Comparison of ENCODE assay signal across 8 cellular contexts in genomic region chr3:136749602-136750001, GRCh38. TPM values are rescaled to one million over a fixed set of nuclear protein-coding genes. Genes with fewer than 3 reads are reported as not detected.
DNase-seq lines count a peak whose midpoint lies in the region; ATAC-seq and TF ChIP-seq lines count a peak whose summit lies in the region.
"Not testable (repeated sequence)": the region's sequence is repeated elsewhere in the genome, so short reads cannot be mapped to it uniquely, and the experiment has no call there.

No MANE protein-coding gene starts in this region.

- peak overlapping the region; percentile 95 for H3K4me3 Mint-ChIP-seq in activated T-helper 2 cell treated with anti-CD3 and anti-CD28 coated beads, Interferon-gamma antibody, Interleukin-2, Interleukin-4, amounts not matched to agents 10 μg/mL and 5 μg/mL and 100 μg/mL, durations not matched to agents 14 hours and 24 hours and 36 hours (ENCODE audit: low read depth)
- peak overlapping the region; percentile 88 to 99 (median 97) for H3K4me3 Mint-ChIP-seq in nephron
- H3K4me3 Mint-ChIP-seq in stimulated activated naive CD8-positive, alpha-beta T cell treated with anti-CD3 and anti-CD28 coated beads, Interleukin-15, amount 100 ng/mL, for 72 hours = peak overlapping the region; percentile 79 to 80

- H2AK9ac ChIP-seq in IMR-90 (replicated peaks; ENCODE audit: low read depth, low read length, poor library complexity) = not testable (repeated sequence)

- peak overlapping the region; percentile 82 for H4K91ac ChIP-seq in IMR-90 (ENCODE audit: insufficient read depth, low read depth, low read length)

- not testable (repeated sequence) for H3K9me2 ChIP-seq in hepatocyte (replicated peaks; ENCODE audit: insufficient read depth)

- H3K79me2 ChIP-seq in hepatocyte = peaks cover 67% of the 10 kb centered on the region

- peak overlapping the region; percentile 98 to 100 (median 99); a peak in 21 of 22 replicates for H3K9ac ChIP-seq in BLaER1 treated with 17β-estradiol and CSF1 and Interleukin-3, amounts not matched to agents 10 nM and 100 nM
- H3K9ac ChIP-seq in IMR-90 (ENCODE audit: low read depth, low read length) (peak overlapping the region; percentile 98), SK-N-MC (ENCODE audit: insufficient read length) (peak overlapping the region; percentile 86)

- peak overlapping the region; percentile 80; the same call in 1 of the 2 replicates for H3K23ac ChIP-seq in IMR-90 (ENCODE audit: low read depth, low read length)

- H3K27me3 Mint-ChIP-seq in activated T-helper 2 cell treated with anti-CD3 and anti-CD28 coated beads, Interferon-gamma antibody, Interleukin-2, Interleukin-4, amounts not matched to agents 10 μg/mL and 5 μg/mL and 100 μg/mL, durations not matched to agents 14 hours and 24 hours and 36 hours (ENCODE audit: low read depth); nephron (ENCODE audit: low read depth); stimulated activated naive CD8-positive, alpha-beta T cell treated with anti-CD3 and anti-CD28 coated beads, Interleukin-15, amount 100 ng/mL, for 72 hours: not testable (repeated sequence)

- dilution Hi-C loops in IMR-90 (cut with HindIII; ENCODE audit: low sequenced_read_pairs, unreplicated experiment) = not testable (repeated sequence)

- H2AK5ac ChIP-seq in IMR-90 (ENCODE audit: low read depth, low read length) = peak overlapping the region; percentile 96; the same call in 1 of the 2 replicates

- H4K5ac ChIP-seq in IMR-90 (ENCODE audit: low read depth, low read length) = peak overlapping the region; percentile 90

- peaks cover 45% of the 10 kb centered on the region for H3K4me1 Mint-ChIP-seq in activated T-helper 2 cell treated with anti-CD3 and anti-CD28 coated beads, Interferon-gamma antibody, Interleukin-2, Interleukin-4, amounts not matched to agents 10 μg/mL and 5 μg/mL and 100 μg/mL, durations not matched to agents 14 hours and 24 hours and 36 hours (ENCODE audit: low read depth)
- peaks cover 41% of the 10 kb centered on the region for H3K4me1 Mint-ChIP-seq in nephron
- peaks cover 56% of the 10 kb centered on the region for H3K4me1 Mint-ChIP-seq in stimulated activated naive CD8-positive, alpha-beta T cell treated with anti-CD3 and anti-CD28 coated beads, Interleukin-15, amount 100 ng/mL, for 72 hours

- H3K18ac ChIP-seq in IMR-90 (ENCODE audit: low read depth, low read length) = peak overlapping the region; percentile 62

- peak overlapping the region; percentile 84 for H3K14ac ChIP-seq in IMR-90 (replicated peaks; ENCODE audit: low read depth, low read length)

- no CpG with 5 or more reads among the region's 6 CpGs for WGBS in IMR-90 (ENCODE audit: extremely low coverage in 2 of 2, insufficient read length in 1 of 2), 2 experiments
- WGBS in hepatocyte (ENCODE audit: low lambda C conversion rate, missing lambda C conversion rate) = 80% methylated on average over 3 of the region's 6 CpGs

- H3K4me3 ChIP-seq in BLaER1 treated with 17β-estradiol and CSF1 and Interleukin-3, amounts not matched to agents 10 nM and 100 nM = peak overlapping the region; percentile 68 to 87 (median 76); a peak in 15 of 20 replicates
- not testable (repeated sequence) for H3K4me3 ChIP-seq in IMR-90 (ENCODE audit: insufficient read depth, low read depth, low read length)
- peak overlapping the region; percentile 94 for H3K4me3 ChIP-seq in SK-N-MC
- H3K4me3 ChIP-seq in dorsolateral prefrontal cortex = peak overlapping the region in 25 of 59 donors; percentile 10 to 92 (median 80)
- H3K4me3 ChIP-seq in hepatocyte = peak overlapping the region; percentile 64

- not testable (repeated sequence) for TF ChIP-seq RAD21 in IMR-90 (IDR thresholded peaks at IDR 0.05; ENCODE audit: low read length)

- intact Hi-C loops in IMR-90 (cut with micrococcal nuclease) (loop anchor here (2.0 to 10.0 kb wide), 3 partner anchors 125 to 1195 kb away; no protein-coding TSS in a partner anchor), dorsolateral prefrontal cortex (cut with DNase I) (loop anchor here in 1 of 2 donors (5.0 kb wide), 3 partner anchors 68 to 497 kb away; partner anchors contain the start of genes PCCB and SLC35G2)
- intact Hi-C loops in activated T-helper 2 cell treated with anti-CD3 and anti-CD28 coated beads, Interferon-gamma antibody, Interleukin-2, Interleukin-4, amounts not matched to agents 10 μg/mL and 5 μg/mL and 100 μg/mL, durations not matched to agents 14 hours and 24 hours and 36 hours (cut with micrococcal nuclease) = loop anchor here (5.0 kb wide), 2 partner anchors 188 to 207 kb away; no protein-coding TSS in a partner anchor

- H2BK120ac ChIP-seq in IMR-90 (ENCODE audit: low read depth, low read length) = peak overlapping the region; percentile 79

- not testable (repeated sequence) for H3K56ac ChIP-seq in IMR-90 (ENCODE audit: extremely low read depth, insufficient read depth, low read length)

- H3K4me1 ChIP-seq in BLaER1 treated with 17β-estradiol and CSF1 and Interleukin-3, amounts not matched to agents 10 nM and 100 nM = peaks cover 39 to 63% (median 53%) of the 10 kb centered on the region in 10 experiments
- H3K4me1 ChIP-seq in IMR-90 (ENCODE audit: control insufficient read depth, insufficient read depth, low read length) = not testable (repeated sequence)
- H3K4me1 ChIP-seq in hepatocyte (ENCODE audit: insufficient read depth) = peaks cover 29% of the 10 kb centered on the region

- H3K27me3 ChIP-seq in BLaER1 treated with 17β-estradiol and CSF1 and Interleukin-3, amounts not matched to agents 10 nM and 100 nM; IMR-90 (ENCODE audit: control insufficient read depth, insufficient read depth, low read length); dorsolateral prefrontal cortex; hepatocyte: not testable (repeated sequence)

- peaks cover 11% of the 10 kb centered on the region for H3K36me3 Mint-ChIP-seq in activated T-helper 2 cell treated with anti-CD3 and anti-CD28 coated beads, Interferon-gamma antibody, Interleukin-2, Interleukin-4, amounts not matched to agents 10 μg/mL and 5 μg/mL and 100 μg/mL, durations not matched to agents 14 hours and 24 hours and 36 hours (ENCODE audit: low read depth)
- peaks cover 16% of the 10 kb centered on the region for H3K36me3 Mint-ChIP-seq in nephron (ENCODE audit: low read depth)

- peaks cover 10 to 43% of the 10 kb centered on the region in 2 experiments; a peak in 3 of 4 replicates for H3K79me1 ChIP-seq in IMR-90 (ENCODE audit: low read depth in 1 of 2, low read length in 2 of 2)

- H4K20me1 ChIP-seq in BLaER1 treated with 17β-estradiol and CSF1 and Interleukin-3, amounts not matched to agents 10 nM and 100 nM = peaks cover 6 to 65% (median 40%) of the 10 kb centered on the region in 11 experiments; a peak in 18 of 22 replicates
- not testable (repeated sequence) for H4K20me1 ChIP-seq in IMR-90 (ENCODE audit: insufficient read depth, low read length)
- peaks cover 19% of the 10 kb centered on the region for H4K20me1 ChIP-seq in hepatocyte (ENCODE audit: insufficient read depth, poor library complexity, severe bottlenecking)

- peak overlapping the region; percentile 94 for H3K4ac ChIP-seq in IMR-90 (ENCODE audit: low read depth, low read length)

- peak overlapping the region in 10 of 11 experiments; percentile 6 to 100 (median 94); a peak in 15 of 22 replicates for H3K27ac ChIP-seq in BLaER1 treated with 17β-estradiol and CSF1 and Interleukin-3, amounts not matched to agents 10 nM and 100 nM
- peak overlapping the region; percentile 99; the same call in 1 of the 2 replicates for H3K27ac ChIP-seq in IMR-90 (ENCODE audit: insufficient read depth, low read length)
- H3K27ac ChIP-seq in SK-N-MC = peak overlapping the region; percentile 87
- peak overlapping the region in 36 of 59 donors; percentile 13 to 100 (median 99) for H3K27ac ChIP-seq in dorsolateral prefrontal cortex
- H3K27ac ChIP-seq in hepatocyte = peak overlapping the region; percentile 99

- peak overlapping the region; percentile 80 to 93; a peak in 3 of 4 replicates for H4K8ac ChIP-seq in IMR-90 (ENCODE audit: low read depth in 2 of 2, low read length in 2 of 2)

- in situ Hi-C loops in IMR-90 (cut with MboI; ENCODE audit: low sequenced_read_pairs) = loop anchor here (10.0 kb wide), 3 partner anchors 355 to 675 kb away; no protein-coding TSS in a partner anchor

- peak overlapping the region; percentile 97 for H3K27ac Mint-ChIP-seq in activated T-helper 2 cell treated with anti-CD3 and anti-CD28 coated beads, Interferon-gamma antibody, Interleukin-2, Interleukin-4, amounts not matched to agents 10 μg/mL and 5 μg/mL and 100 μg/mL, durations not matched to agents 14 hours and 24 hours and 36 hours
- H3K27ac Mint-ChIP-seq in nephron = peak overlapping the region; percentile 97 to 99 (median 99)
- peak overlapping the region; percentile 90 to 92 for H3K27ac Mint-ChIP-seq in stimulated activated naive CD8-positive, alpha-beta T cell treated with anti-CD3 and anti-CD28 coated beads, Interleukin-15, amount 100 ng/mL, for 72 hours

- not testable (repeated sequence) for ATAC-seq in IMR-90 (ENCODE audit: low read depth); stimulated activated naive CD8-positive, alpha-beta T cell treated with anti-CD3 and anti-CD28 coated beads, Interleukin-15, amount 100 ng/mL, for 72 hours

- not testable (repeated sequence) for DNase-seq in IMR-90; SK-N-MC (ENCODE audit: low read depth, low spot score); activated T-helper 2 cell treated with anti-CD3 and anti-CD28 coated beads, Interferon-gamma antibody, Interleukin-2, Interleukin-4, amounts not matched to agents 10 μg/mL and 5 μg/mL and 100 μg/mL, durations not matched to agents 14 hours and 24 hours and 36 hours (ENCODE audit: low spot score); dorsolateral prefrontal cortex; hepatocyte (ENCODE audit: low spot score); stimulated activated naive CD8-positive, alpha-beta T cell treated with anti-CD3 and anti-CD28 coated beads, Interleukin-15, amount 100 ng/mL, for 72 hours

- peak overlapping the region; percentile 81 to 100 (median 93) for H3K4me2 ChIP-seq in BLaER1 treated with 17β-estradiol and CSF1 and Interleukin-3, amounts not matched to agents 10 nM and 100 nM
- H3K4me2 ChIP-seq in IMR-90 (ENCODE audit: low read depth, low read length) (peak overlapping the region; percentile 99), hepatocyte (peak overlapping the region; percentile 82)

- peak overlapping the region; percentile 94 for H2BK5ac ChIP-seq in IMR-90 (ENCODE audit: low read depth, low read length, poor library complexity, severe bottlenecking)

- BruUV-seq in IMR-90 (replicated peaks; lab: Mats Ljungman, UMichigan) = not testable (repeated sequence)

- peaks cover 0 to 16% (median 12%) of the 10 kb centered on the region in 11 experiments; a peak in 20 of 22 replicates for H3K36me3 ChIP-seq in BLaER1 treated with 17β-estradiol and CSF1 and Interleukin-3, amounts not matched to agents 10 nM and 100 nM
- not testable (repeated sequence) for H3K36me3 ChIP-seq in IMR-90 (ENCODE audit: control insufficient read depth, insufficient read depth, low read length); SK-N-MC (ENCODE audit: insufficient read depth, low read length); hepatocyte (replicated peaks; ENCODE audit: insufficient read depth, low read depth)

- H3K9me3 ChIP-seq in BLaER1 treated with 17β-estradiol and CSF1 and Interleukin-3, amounts not matched to agents 10 nM and 100 nM (replicated peaks in 1 of 11) = peaks cover 0 to 13% (median 11%) of the 10 kb centered on the region in 11 experiments; a peak in 21 of 22 replicates
- H3K9me3 ChIP-seq in IMR-90 (ENCODE audit: control insufficient read depth, insufficient read depth, low read length); SK-N-MC (ENCODE audit: low read depth, low read length); hepatocyte (ENCODE audit: low read depth): not testable (repeated sequence)

- POLR2A ChIA-PET in IMR-90 (lab: Charles Lee; ENCODE audit: unreplicated experiment) = interaction anchor here (0.5 kb wide), 1 partner anchor 22 kb away, joined by 3 read pairs; no protein-coding TSS in a partner anchor

- peaks cover 14% of the 10 kb centered on the region for H3K9me1 ChIP-seq in IMR-90 (ENCODE audit: insufficient read depth, low read length)

- H2BK15ac ChIP-seq in IMR-90 (ENCODE audit: low read depth, low read length) = peak overlapping the region; percentile 98; the same call in 1 of the 3 replicates

- CTCF ChIA-PET in IMR-90 (lab: Yijun Ruan, JAX) = not testable (repeated sequence)

- not testable (repeated sequence) for H3K9me3 Mint-ChIP-seq in activated T-helper 2 cell treated with anti-CD3 and anti-CD28 coated beads, Interferon-gamma antibody, Interleukin-2, Interleukin-4, amounts not matched to agents 10 μg/mL and 5 μg/mL and 100 μg/mL, durations not matched to agents 14 hours and 24 hours and 36 hours; nephron; stimulated activated naive CD8-positive, alpha-beta T cell treated with anti-CD3 and anti-CD28 coated beads, Interleukin-15, amount 100 ng/mL, for 72 hours

- TF ChIP-seq CTCF in IMR-90 (conservative IDR thresholded peaks at IDR 0.05; ENCODE audit: low read depth, low read length); dorsolateral prefrontal cortex (IDR thresholded peaks at IDR 0.05 in 54 of 56, conservative IDR thresholded peaks at IDR 0.05 in 2 of 56; ENCODE audit: low read depth in 1 of 56, partially characterized antibody in 56 of 56); hepatocyte (IDR thresholded peaks at IDR 0.05; ENCODE audit: poor library complexity); nephron (IDR thresholded peaks at IDR 0.05; ENCODE audit: unreplicated experiment in 3 of 3): not testable (repeated sequence)

- H2BK20ac ChIP-seq in IMR-90 (ENCODE audit: low read depth, low read length) = not testable (repeated sequence)

- not testable (repeated sequence) for H2AFZ ChIP-seq in IMR-90 (replicated peaks; ENCODE audit: low read length, poor library complexity)
- peak overlapping the region; percentile 78 for H2AFZ ChIP-seq in hepatocyte

- not testable (repeated sequence) for TF ChIP-seq POLR2A in IMR-90 (IDR thresholded peaks at IDR 0.05; ENCODE audit: low read depth, low read length)

RNA-seq across cellular contexts. Expression of gene STAG1, which starts 2.6 kb away (rescaled TPM):
- total RNA-seq in IMR-90 (2012; rRNA removed) = 32.3 and 53.3 TPM in 2 replicates
- polyA plus RNA-seq in IMR-90 (2012; rRNA removed) = 7.9 and 9.6 TPM in 2 replicates
- 1.5 and 2.2 TPM in 2 replicates for polyA plus RNA-seq in IMR-90 (2012; cell fraction: cytosol; rRNA removed)
- polyA plus RNA-seq in IMR-90 (2012; cell fraction: nucleus; rRNA removed; ENCODE audit: low replicate concordance) = 1.3 and 8.4 TPM in 2 replicates
- 42.3 and 44.9 TPM in 2 replicates for total RNA-seq in activated T-helper 2 cell treated with anti-CD3 and anti-CD28 coated beads, Interferon-gamma antibody, Interleukin-2, Interleukin-4, amounts not matched to agents 10 μg/mL and 5 μg/mL and 100 μg/mL, durations not matched to agents 14 hours and 24 hours and 36 hours
- total RNA-seq in dorsolateral prefrontal cortex = 10 to 100 TPM; 20.1 to 40.6 (median 31.1) TPM
- 37.0 and 41.1 TPM in 2 replicates for total RNA-seq in hepatocyte
- 12.4 and 16.6 TPM in 2 replicates for polyA plus RNA-seq in hepatocyte
